10 cellular contexts compared by ENCODE assay signal in the genomic region with DNA sequence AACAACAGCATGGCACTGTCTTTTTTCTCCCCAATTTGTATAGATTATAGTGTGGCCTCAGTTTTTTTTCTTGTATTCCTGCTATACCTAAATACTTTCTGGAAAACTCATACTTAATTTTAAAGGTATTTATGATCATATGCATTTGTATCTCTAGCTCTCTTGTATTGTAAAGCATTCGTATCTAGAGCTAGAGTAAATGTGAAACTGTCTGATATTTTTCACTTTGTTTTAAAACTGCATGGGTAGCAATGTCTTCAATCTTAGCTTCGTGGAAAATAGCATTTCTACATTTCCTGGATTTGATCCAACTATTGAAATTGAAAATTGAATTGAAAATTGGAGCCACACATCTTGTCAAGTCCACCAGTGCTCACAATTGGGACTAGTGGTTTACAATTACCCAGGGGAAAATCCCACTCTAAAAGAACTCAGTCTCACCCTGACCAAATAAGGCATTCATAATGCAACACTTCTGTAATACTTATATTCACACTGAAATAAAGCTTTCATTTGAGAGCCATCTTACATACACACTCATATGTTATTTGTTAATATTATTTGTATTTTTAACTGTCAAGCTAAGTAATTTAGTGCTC. TPM values are rescaled to one million over a fixed set of nuclear protein-coding genes. Genes with fewer than 3 reads are reported as not detected.
A peak's percentile ranks its signal among the peaks of the same experiment; 100 is the strongest.
DNase-seq lines count a peak whose midpoint lies in the region; ATAC-seq and TF ChIP-seq lines count a peak whose summit lies in the region.
"Had no signal": no experiment of that assay in that cellular context is flagged by ENCODE, and none has a peak within 500 bp of the region (broad histone marks: within the 10 kb centered on the region; RNA-seq: fewer than 3 reads in every experiment).

No MANE protein-coding gene starts in this region.

- H3K4me1 Mint-ChIP-seq in activated naive CD4-positive, alpha-beta T cell treated with anti-CD3 and anti-CD28 coated beads for 36 hours (ENCODE audit: low read depth): peaks cover 36% of the 10 kb centered on the region
- H3K4me1 Mint-ChIP-seq in activated CD4-positive, alpha-beta memory T cell treated with anti-CD3 and anti-CD28 coated beads, Interleukin-2, amount 10 ng/mL, durations not matched to agents 7 days and 5 days: peaks cover 41% of the 10 kb centered on the region

- ATAC-seq in HG02763 (IDR thresholded peaks at IDR 0.05; ENCODE audit: unreplicated experiment): peak; percentile 69
- ATAC-seq in HG03469 (IDR thresholded peaks at IDR 0.05; ENCODE audit: unreplicated experiment): no peak

- no peaks in the 10 kb centered on the region for H3K9me3 Mint-ChIP-seq in activated naive CD4-positive, alpha-beta T cell treated with anti-CD3 and anti-CD28 coated beads for 36 hours
- no peaks in the 10 kb centered on the region for H3K9me3 Mint-ChIP-seq in activated CD4-positive, alpha-beta memory T cell treated with anti-CD3 and anti-CD28 coated beads, Interleukin-2, amount 10 ng/mL, durations not matched to agents 7 days and 5 days

- no peak for TF ChIP-seq POLR2A in transverse colon (IDR thresholded peaks at IDR 0.05)

- peak overlapping the region; percentile 7 for H3K4me3 Mint-ChIP-seq in activated naive CD4-positive, alpha-beta T cell treated with anti-CD3 and anti-CD28 coated beads for 36 hours
- no peak overlapping the region for H3K4me3 Mint-ChIP-seq in activated CD4-positive, alpha-beta memory T cell treated with anti-CD3 and anti-CD28 coated beads, Interleukin-2, amount 10 ng/mL, durations not matched to agents 7 days and 5 days

- H3K36me3 ChIP-seq in transverse colon (no peaks in the 10 kb centered on the region), BE2C (no peaks in the 10 kb centered on the region)
- H3K36me3 ChIP-seq: SJCRH30 had no signal

- TF ChIP-seq EP300 in transverse colon (IDR thresholded peaks at IDR 0.05; ENCODE audit: low read depth): no peak

- CTCF ChIA-PET in activated naive CD4-positive, alpha-beta T cell treated with anti-CD3 and anti-CD28 coated beads for 36 hours (lab: Charles Lee): interaction anchor here (0.7 to 1.2 kb wide), 3 partner anchors 25 to 235 kb away, joined by 3 to 4 read pairs (median 3); no protein-coding TSS in a partner anchor
- CTCF ChIA-PET in activated CD4-positive, alpha-beta memory T cell treated with anti-CD3 and anti-CD28 coated beads, Interleukin-2, amount 10 ng/mL, durations not matched to agents 7 days and 5 days (lab: Charles Lee): interaction anchor here (0.7 to 1.2 kb wide), 2 partner anchors 98 to 638 kb away, joined by 3 to 4 read pairs; no protein-coding TSS in a partner anchor

- H3K27ac ChIP-seq in transverse colon: peak overlapping the region in 3 of 4 donors; percentile 29 to 52 (median 47)
- H3K27ac ChIP-seq: SJCRH30 had no signal

- peak overlapping the region; percentile 78 for H3K27ac Mint-ChIP-seq in activated naive CD4-positive, alpha-beta T cell treated with anti-CD3 and anti-CD28 coated beads for 36 hours
- H3K27ac Mint-ChIP-seq in activated CD4-positive, alpha-beta memory T cell treated with anti-CD3 and anti-CD28 coated beads, Interleukin-2, amount 10 ng/mL, durations not matched to agents 7 days and 5 days: peak overlapping the region; percentile 31

- H3K9me3 ChIP-seq in transverse colon (no peaks in the 10 kb centered on the region), BE2C (no peaks in the 10 kb centered on the region)
- H3K9me3 ChIP-seq: SJCRH30 had no signal

- TF ChIP-seq CTCF in transverse colon (IDR thresholded peaks at IDR 0.05): no peak
- TF ChIP-seq CTCF in BE2C (IDR thresholded peaks at IDR 0.05; ENCODE audit: low read depth, low read length): no peak

- no peaks in the 10 kb centered on the region for H3K36me3 Mint-ChIP-seq in activated naive CD4-positive, alpha-beta T cell treated with anti-CD3 and anti-CD28 coated beads for 36 hours (ENCODE audit: low read depth)
- no peaks in the 10 kb centered on the region for H3K36me3 Mint-ChIP-seq in activated CD4-positive, alpha-beta memory T cell treated with anti-CD3 and anti-CD28 coated beads, Interleukin-2, amount 10 ng/mL, durations not matched to agents 7 days and 5 days (ENCODE audit: low read depth)

- DNase-seq in activated naive CD4-positive, alpha-beta T cell treated with anti-CD3 and anti-CD28 coated beads for 36 hours: no peak
- DNase-seq in activated naive CD4-positive, alpha-beta T cell treated with anti-CD3 and anti-CD28 coated beads, Interleukin-2, amount 50 U/mL, for 16 hours: no peak
- DNase-seq in activated CD4-positive, alpha-beta memory T cell treated with anti-CD3 and anti-CD28 coated beads, Interleukin-2, amount 10 ng/mL, durations not matched to agents 7 days and 5 days: no peak
- no peak for DNase-seq in transverse colon
- DNase-seq in BE2C: no peak
- DNase-seq in stimulated activated CD4-positive, alpha-beta T cell treated with anti-CD3 and anti-CD28 coated beads, Interleukin-12 subunit alpha, Interleukin-12 subunit beta, amount 100 ng/mL, for 4 hours: no peak
- DNase-seq: NCI-H2029 treated with DMSO at 0.1 percent for 48 hours, SJCRH30 had no signal

- in situ Hi-C loops in transverse colon (cut with MboI; ENCODE audit: low pct_ligation_motif_present in 1 of 4, low pct_unique_long_range_greater_than_20kb in 1 of 4, low sequenced_read_pairs in 3 of 4): no loop called here

- intact Hi-C loops in activated naive CD4-positive, alpha-beta T cell treated with anti-CD3 and anti-CD28 coated beads for 36 hours (cut with micrococcal nuclease): loop anchor here (1.0 kb wide), 3 partner anchors 12 to 31 kb away; no protein-coding TSS in a partner anchor
- intact Hi-C loops in transverse colon (cut with DNase I; ENCODE audit: low total_unique reads): no loop called here

- 47 to 58% methylated on average over 2 of the region's 2 CpGs for WGBS in transverse colon (ENCODE audit: low coverage in 1 of 2), 2 donors

- POLR2A ChIA-PET in activated CD4-positive, alpha-beta memory T cell treated with anti-CD3 and anti-CD28 coated beads, Interleukin-2, amount 10 ng/mL, durations not matched to agents 7 days and 5 days (lab: Charles Lee): interaction anchor here (0.7 to 4.6 kb wide), 7 partner anchors 26 to 288 kb away, joined by 3 to 38 read pairs (median 4); a partner anchor contains a TSS

- H3K27me3 ChIP-seq in transverse colon: no peaks in the 10 kb centered on the region
- H3K27me3 ChIP-seq in BE2C: no peaks in the 10 kb centered on the region
- H3K27me3 ChIP-seq: SJCRH30 had no signal

- H3K4me1 ChIP-seq in transverse colon (peaks cover 0 to 34% (median 17%) of the 10 kb centered on the region in 4 donors), BE2C (peaks cover 22% of the 10 kb centered on the region)
- H3K4me1 ChIP-seq: SJCRH30 had no signal

- H3K27me3 Mint-ChIP-seq in activated naive CD4-positive, alpha-beta T cell treated with anti-CD3 and anti-CD28 coated beads for 36 hours (ENCODE audit: low read depth): no peaks in the 10 kb centered on the region
- H3K27me3 Mint-ChIP-seq in activated CD4-positive, alpha-beta memory T cell treated with anti-CD3 and anti-CD28 coated beads, Interleukin-2, amount 10 ng/mL, durations not matched to agents 7 days and 5 days: no peaks in the 10 kb centered on the region

- H3K4me3 ChIP-seq in transverse colon (no peak overlapping the region), BE2C (ENCODE audit: low read depth, low read length) (no peak overlapping the region; the same call in 1 of the 2 replicates)
- H3K4me3 ChIP-seq: SJCRH30 had no signal

RNA-seq across cellular contexts. Expression of a gene that starts 51.3 kb away (rescaled TPM):
- 10 to 100 TPM; 78.9 to 82.1 TPM for total RNA-seq in activated naive CD4-positive, alpha-beta T cell treated with anti-CD3 and anti-CD28 coated beads for 36 hours
- total RNA-seq in activated CD4-positive, alpha-beta memory T cell treated with anti-CD3 and anti-CD28 coated beads, Interleukin-2, amount 10 ng/mL, durations not matched to agents 7 days and 5 days: 100 to 1,000 TPM; 220 to 228 TPM
- 100 to 1,000 TPM; 140 to 304 (median 291) TPM for total RNA-seq in transverse colon
- 56.1 TPM for polyA plus RNA-seq in BE2C (2012; ENCODE audit: insufficient read depth, insufficient read length, low read depth)
